ENCODE assay signal across 1 cellular context in genomic region chr20:63009044-63009961, GRCh38.
TF ChIP-seq lines count a peak whose summit lies in the region.

No MANE protein-coding gene starts in this region.

TF ChIP-seq in GM23338, 12 proteins besides CTCF, POLR2A, EP300 and RAD21 (continued from another document):
- TF ChIP-seq REST (IDR thresholded peaks at IDR 0.05; ENCODE audit: unreplicated experiment): no peak
TF ChIP-seq in GM23338: peak in this region for 2.
